In genomic region chr7:45000096-45001032, GRCh38 we compare ENCODE assay signal across 1 cellular context.
A peak's percentile ranks its signal among the peaks of the same experiment; 100 is the strongest.
TF ChIP-seq lines count a peak whose summit lies in the region.

CCM2 (plus strand) TSS chr7:45000201; CDS start chr7:45000334, 133 bp downstream.

TF ChIP-seq in HepG2, 621 proteins besides CTCF, POLR2A, EP300 and RAD21 (continued from another document):
- TF ChIP-seq ZNF501 (CRISPR knock-in tag; IDR thresholded peaks at IDR 0.05), result no peak
- TF ChIP-seq NR1H2 (CRISPR knock-in tag; IDR thresholded peaks at IDR 0.05; ENCODE audit: borderline replicate concordance, low read depth), result no peak
- no peak for TF ChIP-seq SOX13 (IDR thresholded peaks at IDR 0.05)
- 0 out of 4 replicates have a peak, but pooled peaks of 1 of the 2 experiments have one; percentile 5 for TF ChIP-seq SOX13 (CRISPR knock-in tag; conservative IDR thresholded peaks at IDR 0.05 in 1 of 2, IDR thresholded peaks at IDR 0.05 in 1 of 2)
- no peak for TF ChIP-seq ZNF367 (CRISPR knock-in tag; IDR thresholded peaks at IDR 0.05; ENCODE audit: borderline replicate concordance)
- peak; percentile 37; the same call in 1 of the 2 replicates for TF ChIP-seq ZBTB25 (CRISPR knock-in tag; IDR thresholded peaks at IDR 0.05)
- TF ChIP-seq, protein P1, sequence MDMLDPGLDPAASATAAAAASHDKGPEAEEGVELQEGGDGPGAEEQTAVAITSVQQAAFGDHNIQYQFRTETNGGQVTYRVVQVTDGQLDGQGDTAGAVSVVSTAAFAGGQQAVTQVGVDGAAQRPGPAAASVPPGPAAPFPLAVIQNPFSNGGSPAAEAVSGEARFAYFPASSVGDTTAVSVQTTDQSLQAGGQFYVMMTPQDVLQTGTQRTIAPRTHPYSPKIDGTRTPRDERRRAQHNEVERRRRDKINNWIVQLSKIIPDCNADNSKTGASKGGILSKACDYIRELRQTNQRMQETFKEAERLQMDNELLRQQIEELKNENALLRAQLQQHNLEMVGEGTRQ (IDR thresholded peaks at IDR 0.05; ENCODE audit: low read depth, low read length), result no peak
- TF ChIP-seq, protein P1 (CRISPR knock-in tag; IDR thresholded peaks at IDR 0.05; ENCODE audit: borderline replicate concordance), result no peak
- TF ChIP-seq ZNF260 (CRISPR knock-in tag; IDR thresholded peaks at IDR 0.05; ENCODE audit: borderline replicate concordance, low read depth), result no peak
- TF ChIP-seq ZNF430 (CRISPR knock-in tag; IDR thresholded peaks at IDR 0.05), result 0 out of 2 replicates have a peak, but pooled peaks have one; percentile 19
- peak; percentile 32; the same call in 1 of the 2 replicates for TF ChIP-seq ZNF605 (CRISPR knock-in tag; IDR thresholded peaks at IDR 0.05)
- no peak for TF ChIP-seq RXRB (CRISPR knock-in tag; IDR thresholded peaks at IDR 0.05; ENCODE audit: borderline replicate concordance)
- peak; percentile 32 for TF ChIP-seq GABPB1 (CRISPR knock-in tag; IDR thresholded peaks at IDR 0.05)
- TF ChIP-seq, protein P2, sequence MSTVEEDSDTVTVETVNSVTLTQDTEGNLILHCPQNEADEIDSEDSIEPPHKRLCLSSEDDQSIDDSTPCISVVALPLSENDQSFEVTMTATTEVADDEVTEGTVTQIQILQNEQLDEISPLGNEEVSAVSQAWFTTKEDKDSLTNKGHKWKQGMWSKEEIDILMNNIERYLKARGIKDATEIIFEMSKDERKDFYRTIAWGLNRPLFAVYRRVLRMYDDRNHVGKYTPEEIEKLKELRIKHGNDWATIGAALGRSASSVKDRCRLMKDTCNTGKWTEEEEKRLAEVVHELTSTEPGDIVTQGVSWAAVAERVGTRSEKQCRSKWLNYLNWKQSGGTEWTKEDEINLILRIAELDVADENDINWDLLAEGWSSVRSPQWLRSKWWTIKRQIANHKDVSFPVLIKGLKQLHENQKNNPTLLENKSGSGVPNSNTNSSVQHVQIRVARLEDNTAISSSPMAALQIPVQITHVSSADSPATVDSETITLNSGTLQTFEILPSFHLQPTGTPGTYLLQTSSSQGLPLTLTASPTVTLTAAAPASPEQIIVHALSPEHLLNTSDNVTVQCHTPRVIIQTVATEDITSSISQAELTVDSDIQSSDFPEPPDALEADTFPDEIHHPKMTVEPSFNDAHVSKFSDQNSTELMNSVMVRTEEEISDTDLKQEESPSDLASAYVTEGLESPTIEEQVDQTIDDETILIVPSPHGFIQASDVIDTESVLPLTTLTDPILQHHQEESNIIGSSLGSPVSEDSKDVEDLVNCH (CRISPR knock-in tag; IDR thresholded peaks at IDR 0.05), result no peak
- 0 out of 2 replicates have a peak, but pooled peaks have one; percentile 32 for TF ChIP-seq FOXC1 (CRISPR knock-in tag; IDR thresholded peaks at IDR 0.05; ENCODE audit: borderline replicate concordance)
- no peak for TF ChIP-seq THYN1 (CRISPR knock-in tag; IDR thresholded peaks at IDR 0.05; ENCODE audit: borderline replicate concordance, low read depth)
- peak; percentile 73 for TF ChIP-seq PHF8 (CRISPR knock-in tag; IDR thresholded peaks at IDR 0.05)
- TF ChIP-seq NPAS2 (CRISPR knock-in tag; IDR thresholded peaks at IDR 0.05; ENCODE audit: borderline replicate concordance), result 0 out of 2 replicates have a peak, but pooled peaks have one; percentile 21
